ENCODE assay signal across 2 cellular contexts in genomic region chr11:96238563-96239166, GRCh38.
TF ChIP-seq lines count a peak whose summit lies in the region.

No MANE protein-coding gene starts in this region.

TF ChIP-seq in SK-N-SH, 30 proteins besides CTCF, POLR2A, EP300 and RAD21 (continued from another document):
- TF ChIP-seq CHD2 (IDR thresholded peaks at IDR 0.05; ENCODE audit: low read length, partially characterized antibody) = no peak
- no peak for TF ChIP-seq POLR2AphosphoS5 (IDR thresholded peaks at IDR 0.05; ENCODE audit: low read depth, low read length)
- TF ChIP-seq PBX3 (IDR thresholded peaks at IDR 0.05) = no peak
- TF ChIP-seq FOSL2 (IDR thresholded peaks at IDR 0.05; ENCODE audit: borderline replicate concordance, low read depth) = no peak
- TF ChIP-seq NFIC (IDR thresholded peaks at IDR 0.05; ENCODE audit: borderline replicate concordance) = no peak
- TF ChIP-seq TEAD4 (IDR thresholded peaks at IDR 0.05; ENCODE audit: borderline replicate concordance, insufficient read depth) = no peak
- TF ChIP-seq ZBTB33 (IDR thresholded peaks at IDR 0.05; ENCODE audit: borderline replicate concordance, low read depth) = no peak

TF ChIP-seq in SK-N-SH treated with all-trans-retinoic acid at 6 μM for 48 hours, 23 proteins besides CTCF, POLR2A, EP300 and RAD21 (continued from another document):
- TF ChIP-seq TSHZ2 (CRISPR knock-in tag; IDR thresholded peaks at IDR 0.05) = no peak
- TF ChIP-seq ZNF70 (CRISPR knock-in tag; IDR thresholded peaks at IDR 0.05) = no peak
- TF ChIP-seq ZFP30 (CRISPR knock-in tag; IDR thresholded peaks at IDR 0.05) = no peak
- no peak for TF ChIP-seq ZFP3 (CRISPR knock-in tag; IDR thresholded peaks at IDR 0.05)
- TF ChIP-seq POU6F1 (CRISPR knock-in tag; IDR thresholded peaks at IDR 0.05; ENCODE audit: borderline replicate concordance, low read depth) = no peak
- no peak for TF ChIP-seq RARB (CRISPR knock-in tag; IDR thresholded peaks at IDR 0.05)
- TF ChIP-seq PATZ1 (CRISPR knock-in tag; IDR thresholded peaks at IDR 0.05; ENCODE audit: borderline replicate concordance) = no peak
